1 cellular context compared by ENCODE assay signal in the genomic region with DNA sequence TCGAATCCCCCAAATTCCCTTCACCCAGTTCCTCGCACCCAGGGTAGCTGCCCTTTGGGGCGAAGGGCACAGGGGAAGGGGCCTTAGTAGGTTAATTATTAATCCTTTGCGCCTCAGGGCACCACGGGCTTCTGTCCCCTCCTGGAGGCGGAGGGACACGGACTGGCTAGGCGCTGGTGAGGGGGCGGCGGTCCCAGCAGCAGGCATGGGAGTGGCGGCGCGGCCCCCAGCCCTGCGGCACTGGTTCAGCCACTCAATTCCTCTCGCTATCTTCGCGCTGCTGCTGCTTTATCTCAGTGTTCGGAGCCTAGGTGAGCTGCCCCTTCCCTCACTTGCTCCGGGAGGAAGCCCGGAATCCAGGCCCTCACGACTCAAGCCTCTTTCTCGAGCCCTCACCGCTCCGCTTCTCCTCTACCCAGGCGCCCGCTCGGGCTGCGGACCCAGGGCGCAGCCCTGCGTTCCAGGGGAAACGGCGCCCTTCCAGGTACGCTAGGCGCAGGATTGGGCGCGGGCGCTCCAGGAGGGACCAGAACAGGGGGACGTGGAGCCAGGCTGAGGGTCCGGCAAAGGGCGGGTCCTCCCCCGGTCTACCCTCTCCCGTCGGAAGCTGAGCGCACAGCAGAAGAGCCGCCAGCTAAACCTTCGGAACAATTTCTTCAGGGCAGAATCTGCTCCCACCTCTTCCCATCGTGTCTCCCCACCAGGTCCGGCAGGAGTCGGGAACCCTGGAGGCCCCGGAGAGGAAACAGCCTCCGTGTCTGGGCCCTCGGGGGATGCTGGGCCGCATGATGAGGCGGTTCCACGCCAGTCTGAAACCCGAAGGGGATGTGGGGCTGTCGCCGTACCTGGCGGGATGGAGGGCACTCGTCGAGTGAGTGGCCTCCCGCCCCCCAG.
TF ChIP-seq lines count a peak whose summit lies in the region.

Gene GLTPD2, plus strand, starts transcription at position 158 of the 894 bp plus-strand sequence. Its CDS starts 48 bp downstream, at position 206.

TF ChIP-seq in HepG2, 621 proteins besides CTCF, POLR2A, EP300 and RAD21 (continued from another document and continues in another):
- TF ChIP-seq, protein P1, sequence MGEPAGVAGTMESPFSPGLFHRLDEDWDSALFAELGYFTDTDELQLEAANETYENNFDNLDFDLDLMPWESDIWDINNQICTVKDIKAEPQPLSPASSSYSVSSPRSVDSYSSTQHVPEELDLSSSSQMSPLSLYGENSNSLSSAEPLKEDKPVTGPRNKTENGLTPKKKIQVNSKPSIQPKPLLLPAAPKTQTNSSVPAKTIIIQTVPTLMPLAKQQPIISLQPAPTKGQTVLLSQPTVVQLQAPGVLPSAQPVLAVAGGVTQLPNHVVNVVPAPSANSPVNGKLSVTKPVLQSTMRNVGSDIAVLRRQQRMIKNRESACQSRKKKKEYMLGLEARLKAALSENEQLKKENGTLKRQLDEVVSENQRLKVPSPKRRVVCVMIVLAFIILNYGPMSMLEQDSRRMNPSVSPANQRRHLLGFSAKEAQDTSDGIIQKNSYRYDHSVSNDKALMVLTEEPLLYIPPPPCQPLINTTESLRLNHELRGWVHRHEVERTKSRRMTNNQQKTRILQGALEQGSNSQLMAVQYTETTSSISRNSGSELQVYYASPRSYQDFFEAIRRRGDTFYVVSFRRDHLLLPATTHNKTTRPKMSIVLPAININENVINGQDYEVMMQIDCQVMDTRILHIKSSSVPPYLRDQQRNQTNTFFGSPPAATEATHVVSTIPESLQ (CRISPR knock-in tag; conservative IDR thresholded peaks at IDR 0.05), result no peak
- no peak for TF ChIP-seq ZNF598 (CRISPR knock-in tag; IDR thresholded peaks at IDR 0.05; ENCODE audit: borderline replicate concordance)
- TF ChIP-seq PPARG (CRISPR knock-in tag; conservative IDR thresholded peaks at IDR 0.05), result peak; percentile 97
- TF ChIP-seq ZNF543 (CRISPR knock-in tag; IDR thresholded peaks at IDR 0.05), result peak; percentile 53; the same call in 1 of the 2 replicates
- TF ChIP-seq NONO (IDR thresholded peaks at IDR 0.05), result no peak
- TF ChIP-seq NONO (CRISPR knock-in tag; conservative IDR thresholded peaks at IDR 0.05), result no peak; the same call in 1 of the 2 replicates
- TF ChIP-seq, protein P2, sequence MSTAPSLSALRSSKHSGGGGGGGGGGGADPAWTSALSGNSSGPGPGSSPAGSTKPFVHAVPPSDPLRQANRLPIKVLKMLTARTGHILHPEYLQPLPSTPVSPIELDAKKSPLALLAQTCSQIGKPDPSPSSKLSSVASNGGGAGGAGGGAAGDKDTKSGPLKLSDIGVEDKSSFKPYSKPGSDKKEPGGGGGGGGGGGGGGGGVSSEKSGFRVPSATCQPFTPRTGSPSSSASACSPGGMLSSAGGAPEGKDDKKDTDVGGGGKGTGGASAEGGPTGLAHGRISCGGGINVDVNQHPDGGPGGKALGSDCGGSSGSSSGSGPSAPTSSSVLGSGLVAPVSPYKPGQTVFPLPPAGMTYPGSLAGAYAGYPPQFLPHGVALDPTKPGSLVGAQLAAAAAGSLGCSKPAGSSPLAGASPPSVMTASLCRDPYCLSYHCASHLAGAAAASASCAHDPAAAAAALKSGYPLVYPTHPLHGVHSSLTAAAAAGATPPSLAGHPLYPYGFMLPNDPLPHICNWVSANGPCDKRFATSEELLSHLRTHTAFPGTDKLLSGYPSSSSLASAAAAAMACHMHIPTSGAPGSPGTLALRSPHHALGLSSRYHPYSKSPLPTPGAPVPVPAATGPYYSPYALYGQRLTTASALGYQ (CRISPR knock-in tag; IDR thresholded peaks at IDR 0.05), result no peak
- TF ChIP-seq, protein P3, sequence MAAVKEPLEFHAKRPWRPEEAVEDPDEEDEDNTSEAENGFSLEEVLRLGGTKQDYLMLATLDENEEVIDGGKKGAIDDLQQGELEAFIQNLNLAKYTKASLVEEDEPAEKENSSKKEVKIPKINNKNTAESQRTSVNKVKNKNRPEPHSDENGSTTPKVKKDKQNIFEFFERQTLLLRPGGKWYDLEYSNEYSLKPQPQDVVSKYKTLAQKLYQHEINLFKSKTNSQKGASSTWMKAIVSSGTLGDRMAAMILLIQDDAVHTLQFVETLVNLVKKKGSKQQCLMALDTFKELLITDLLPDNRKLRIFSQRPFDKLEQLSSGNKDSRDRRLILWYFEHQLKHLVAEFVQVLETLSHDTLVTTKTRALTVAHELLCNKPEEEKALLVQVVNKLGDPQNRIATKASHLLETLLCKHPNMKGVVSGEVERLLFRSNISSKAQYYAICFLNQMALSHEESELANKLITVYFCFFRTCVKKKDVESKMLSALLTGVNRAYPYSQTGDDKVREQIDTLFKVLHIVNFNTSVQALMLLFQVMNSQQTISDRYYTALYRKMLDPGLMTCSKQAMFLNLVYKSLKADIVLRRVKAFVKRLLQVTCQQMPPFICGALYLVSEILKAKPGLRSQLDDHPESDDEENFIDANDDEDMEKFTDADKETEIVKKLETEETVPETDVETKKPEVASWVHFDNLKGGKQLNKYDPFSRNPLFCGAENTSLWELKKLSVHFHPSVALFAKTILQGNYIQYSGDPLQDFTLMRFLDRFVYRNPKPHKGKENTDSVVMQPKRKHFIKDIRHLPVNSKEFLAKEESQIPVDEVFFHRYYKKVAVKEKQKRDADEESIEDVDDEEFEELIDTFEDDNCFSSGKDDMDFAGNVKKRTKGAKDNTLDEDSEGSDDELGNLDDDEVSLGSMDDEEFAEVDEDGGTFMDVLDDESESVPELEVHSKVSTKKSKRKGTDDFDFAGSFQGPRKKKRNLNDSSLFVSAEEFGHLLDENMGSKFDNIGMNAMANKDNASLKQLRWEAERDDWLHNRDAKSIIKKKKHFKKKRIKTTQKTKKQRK (IDR thresholded peaks at IDR 0.05; ENCODE audit: low read length), result no peak
- TF ChIP-seq, protein P4, sequence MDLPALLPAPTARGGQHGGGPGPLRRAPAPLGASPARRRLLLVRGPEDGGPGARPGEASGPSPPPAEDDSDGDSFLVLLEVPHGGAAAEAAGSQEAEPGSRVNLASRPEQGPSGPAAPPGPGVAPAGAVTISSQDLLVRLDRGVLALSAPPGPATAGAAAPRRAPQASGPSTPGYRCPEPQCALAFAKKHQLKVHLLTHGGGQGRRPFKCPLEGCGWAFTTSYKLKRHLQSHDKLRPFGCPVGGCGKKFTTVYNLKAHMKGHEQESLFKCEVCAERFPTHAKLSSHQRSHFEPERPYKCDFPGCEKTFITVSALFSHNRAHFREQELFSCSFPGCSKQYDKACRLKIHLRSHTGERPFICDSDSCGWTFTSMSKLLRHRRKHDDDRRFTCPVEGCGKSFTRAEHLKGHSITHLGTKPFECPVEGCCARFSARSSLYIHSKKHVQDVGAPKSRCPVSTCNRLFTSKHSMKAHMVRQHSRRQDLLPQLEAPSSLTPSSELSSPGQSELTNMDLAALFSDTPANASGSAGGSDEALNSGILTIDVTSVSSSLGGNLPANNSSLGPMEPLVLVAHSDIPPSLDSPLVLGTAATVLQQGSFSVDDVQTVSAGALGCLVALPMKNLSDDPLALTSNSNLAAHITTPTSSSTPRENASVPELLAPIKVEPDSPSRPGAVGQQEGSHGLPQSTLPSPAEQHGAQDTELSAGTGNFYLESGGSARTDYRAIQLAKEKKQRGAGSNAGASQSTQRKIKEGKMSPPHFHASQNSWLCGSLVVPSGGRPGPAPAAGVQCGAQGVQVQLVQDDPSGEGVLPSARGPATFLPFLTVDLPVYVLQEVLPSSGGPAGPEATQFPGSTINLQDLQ (CRISPR knock-in tag; IDR thresholded peaks at IDR 0.05), result no peak
- TF ChIP-seq GPN1 (CRISPR knock-in tag; IDR thresholded peaks at IDR 0.05; ENCODE audit: borderline replicate concordance), result no peak
- no peak for TF ChIP-seq CHD4 (IDR thresholded peaks at IDR 0.05; ENCODE audit: borderline replicate concordance, low read length)
- no peak for TF ChIP-seq SMYD3 (CRISPR knock-in tag; IDR thresholded peaks at IDR 0.05)
- no peak for TF ChIP-seq ZMYM3 (CRISPR knock-in tag; IDR thresholded peaks at IDR 0.05)
- TF ChIP-seq, protein P5, sequence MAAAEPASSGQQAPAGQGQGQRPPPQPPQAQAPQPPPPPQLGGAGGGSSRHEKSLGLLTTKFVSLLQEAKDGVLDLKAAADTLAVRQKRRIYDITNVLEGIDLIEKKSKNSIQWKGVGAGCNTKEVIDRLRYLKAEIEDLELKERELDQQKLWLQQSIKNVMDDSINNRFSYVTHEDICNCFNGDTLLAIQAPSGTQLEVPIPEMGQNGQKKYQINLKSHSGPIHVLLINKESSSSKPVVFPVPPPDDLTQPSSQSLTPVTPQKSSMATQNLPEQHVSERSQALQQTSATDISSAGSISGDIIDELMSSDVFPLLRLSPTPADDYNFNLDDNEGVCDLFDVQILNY (CRISPR knock-in tag; conservative IDR thresholded peaks at IDR 0.05), result no peak
- TF ChIP-seq PHB2 (IDR thresholded peaks at IDR 0.05; ENCODE audit: partially characterized antibody), result no peak
- TF ChIP-seq ZNF749 (CRISPR knock-in tag; IDR thresholded peaks at IDR 0.05; ENCODE audit: borderline replicate concordance), result 0 out of 2 replicates have a peak, but pooled peaks have one; percentile 50
- TF ChIP-seq ZNF557 (CRISPR knock-in tag; IDR thresholded peaks at IDR 0.05), result peak; percentile 45; the same call in 1 of the 2 replicates
- TF ChIP-seq ZNF562 (CRISPR knock-in tag; IDR thresholded peaks at IDR 0.05; ENCODE audit: borderline replicate concordance), result no peak
- TF ChIP-seq ZKSCAN8 (CRISPR knock-in tag; IDR thresholded peaks at IDR 0.05; ENCODE audit: borderline replicate concordance), result 0 out of 2 replicates have a peak, but pooled peaks have one; percentile 22
- TF ChIP-seq SAFB2 (CRISPR knock-in tag; IDR thresholded peaks at IDR 0.05; ENCODE audit: borderline replicate concordance, low read depth), result peak; percentile 41; the same call in 1 of the 2 replicates
- TF ChIP-seq, protein P6, sequence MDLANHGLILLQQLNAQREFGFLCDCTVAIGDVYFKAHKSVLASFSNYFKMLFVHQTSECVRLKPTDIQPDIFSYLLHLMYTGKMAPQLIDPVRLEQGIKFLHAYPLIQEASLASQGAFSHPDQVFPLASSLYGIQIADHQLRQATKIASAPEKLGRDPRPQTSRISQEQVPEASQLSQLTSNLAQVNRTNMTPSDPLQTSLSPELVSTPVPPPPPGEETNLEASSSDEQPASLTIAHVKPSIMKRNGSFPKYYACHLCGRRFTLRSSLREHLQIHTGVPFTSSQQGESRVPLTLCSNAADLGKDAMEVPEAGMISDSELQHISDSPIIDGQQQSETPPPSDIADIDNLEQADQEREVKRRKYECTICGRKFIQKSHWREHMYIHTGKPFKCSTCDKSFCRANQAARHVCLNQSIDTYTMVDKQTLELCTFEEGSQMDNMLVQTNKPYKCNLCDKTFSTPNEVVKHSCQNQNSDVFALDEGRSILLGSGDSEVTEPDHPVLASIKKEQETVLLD (CRISPR knock-in tag; IDR thresholded peaks at IDR 0.05; ENCODE audit: low read depth), result 0 out of 2 replicates have a peak, but pooled peaks have one; percentile 49
- TF ChIP-seq ZSCAN22 (CRISPR knock-in tag; IDR thresholded peaks at IDR 0.05), result no peak
- no peak for TF ChIP-seq ZNF713 (CRISPR knock-in tag; IDR thresholded peaks at IDR 0.05)
- TF ChIP-seq MEF2D (CRISPR knock-in tag; IDR thresholded peaks at IDR 0.05), result peak; percentile 60; the same call in 1 of the 2 replicates
- TF ChIP-seq RFXAP (CRISPR knock-in tag; IDR thresholded peaks at IDR 0.05; ENCODE audit: borderline replicate concordance), result no peak; the same call in 1 of the 2 replicates
- TF ChIP-seq ZMAT3 (CRISPR knock-in tag; conservative IDR thresholded peaks at IDR 0.05), result peak; percentile 18; the same call in 1 of the 2 replicates
- TF ChIP-seq ZNF17 (CRISPR knock-in tag; IDR thresholded peaks at IDR 0.05), result peak; percentile 71; the same call in 1 of the 2 replicates
- TF ChIP-seq CBX5 (CRISPR knock-in tag; IDR thresholded peaks at IDR 0.05; ENCODE audit: borderline replicate concordance), result peak; percentile 44; the same call in 1 of the 2 replicates
- TF ChIP-seq, protein P7, sequence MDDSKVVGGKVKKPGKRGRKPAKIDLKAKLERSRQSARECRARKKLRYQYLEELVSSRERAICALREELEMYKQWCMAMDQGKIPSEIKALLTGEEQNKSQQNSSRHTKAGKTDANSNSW (CRISPR knock-in tag; IDR thresholded peaks at IDR 0.05; ENCODE audit: borderline replicate concordance), result no peak
- peak; percentile 75; the same call in 1 of the 2 replicates for TF ChIP-seq ARHGAP35 (CRISPR knock-in tag; IDR thresholded peaks at IDR 0.05; ENCODE audit: borderline replicate concordance)
- peak; percentile 54 to 81 for TF ChIP-seq NR2F1 (CRISPR knock-in tag; IDR thresholded peaks at IDR 0.05)
- TF ChIP-seq MTA3 (CRISPR knock-in tag; IDR thresholded peaks at IDR 0.05), result no peak
- no peak for TF ChIP-seq ZBTB42 (CRISPR knock-in tag; IDR thresholded peaks at IDR 0.05)
- TF ChIP-seq ZNF24 (IDR thresholded peaks at IDR 0.05), result no peak
- TF ChIP-seq, protein P8, sequence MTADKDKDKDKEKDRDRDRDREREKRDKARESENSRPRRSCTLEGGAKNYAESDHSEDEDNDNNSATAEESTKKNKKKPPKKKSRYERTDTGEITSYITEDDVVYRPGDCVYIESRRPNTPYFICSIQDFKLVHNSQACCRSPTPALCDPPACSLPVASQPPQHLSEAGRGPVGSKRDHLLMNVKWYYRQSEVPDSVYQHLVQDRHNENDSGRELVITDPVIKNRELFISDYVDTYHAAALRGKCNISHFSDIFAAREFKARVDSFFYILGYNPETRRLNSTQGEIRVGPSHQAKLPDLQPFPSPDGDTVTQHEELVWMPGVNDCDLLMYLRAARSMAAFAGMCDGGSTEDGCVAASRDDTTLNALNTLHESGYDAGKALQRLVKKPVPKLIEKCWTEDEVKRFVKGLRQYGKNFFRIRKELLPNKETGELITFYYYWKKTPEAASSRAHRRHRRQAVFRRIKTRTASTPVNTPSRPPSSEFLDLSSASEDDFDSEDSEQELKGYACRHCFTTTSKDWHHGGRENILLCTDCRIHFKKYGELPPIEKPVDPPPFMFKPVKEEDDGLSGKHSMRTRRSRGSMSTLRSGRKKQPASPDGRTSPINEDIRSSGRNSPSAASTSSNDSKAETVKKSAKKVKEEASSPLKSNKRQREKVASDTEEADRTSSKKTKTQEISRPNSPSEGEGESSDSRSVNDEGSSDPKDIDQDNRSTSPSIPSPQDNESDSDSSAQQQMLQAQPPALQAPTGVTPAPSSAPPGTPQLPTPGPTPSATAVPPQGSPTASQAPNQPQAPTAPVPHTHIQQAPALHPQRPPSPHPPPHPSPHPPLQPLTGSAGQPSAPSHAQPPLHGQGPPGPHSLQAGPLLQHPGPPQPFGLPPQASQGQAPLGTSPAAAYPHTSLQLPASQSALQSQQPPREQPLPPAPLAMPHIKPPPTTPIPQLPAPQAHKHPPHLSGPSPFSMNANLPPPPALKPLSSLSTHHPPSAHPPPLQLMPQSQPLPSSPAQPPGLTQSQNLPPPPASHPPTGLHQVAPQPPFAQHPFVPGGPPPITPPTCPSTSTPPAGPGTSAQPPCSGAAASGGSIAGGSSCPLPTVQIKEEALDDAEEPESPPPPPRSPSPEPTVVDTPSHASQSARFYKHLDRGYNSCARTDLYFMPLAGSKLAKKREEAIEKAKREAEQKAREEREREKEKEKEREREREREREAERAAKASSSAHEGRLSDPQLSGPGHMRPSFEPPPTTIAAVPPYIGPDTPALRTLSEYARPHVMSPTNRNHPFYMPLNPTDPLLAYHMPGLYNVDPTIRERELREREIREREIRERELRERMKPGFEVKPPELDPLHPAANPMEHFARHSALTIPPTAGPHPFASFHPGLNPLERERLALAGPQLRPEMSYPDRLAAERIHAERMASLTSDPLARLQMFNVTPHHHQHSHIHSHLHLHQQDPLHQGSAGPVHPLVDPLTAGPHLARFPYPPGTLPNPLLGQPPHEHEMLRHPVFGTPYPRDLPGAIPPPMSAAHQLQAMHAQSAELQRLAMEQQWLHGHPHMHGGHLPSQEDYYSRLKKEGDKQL (CRISPR knock-in tag; IDR thresholded peaks at IDR 0.05; ENCODE audit: low read depth), result peak; percentile 44; the same call in 1 of the 2 replicates
